ENCODE assay signal across 26 cellular contexts in genomic region chr19:16536130-16536529, GRCh38. TPM values are rescaled to one million over a fixed set of nuclear protein-coding genes. Genes with fewer than 3 reads are reported as not detected.
"Had no signal": no experiment of that assay in that cellular context is flagged by ENCODE, and none has a peak within 500 bp of the region (broad histone marks: within the 10 kb centered on the region; RNA-seq: fewer than 3 reads in every experiment).

No MANE protein-coding gene starts in this region.

- FAIRE-seq: bronchial epithelial cell, endometrium, TTC549 had no signal

- H3K9me3 Mint-ChIP-seq: activated naive CD8-positive, alpha-beta T cell treated with anti-CD3 and anti-CD28 coated beads for 36 hours; activated T-helper 2 cell treated with anti-CD3 and anti-CD28 coated beads, Interferon-gamma antibody, Interleukin-2, Interleukin-4, amounts not matched to agents 10 μg/mL and 5 μg/mL and 100 μg/mL, durations not matched to agents 14 hours and 24 hours and 36 hours; natural killer cell treated with Interleukin-12 subunit alpha and Interleukin-12 subunit beta and Interleukin-15 and Interleukin-18, amount 100 ng/mL, for 72 hours; T-helper 2 cell treated with Interferon-gamma antibody and Interleukin-4, amounts not matched to agents 5 μg/mL and 100 μg/mL, for 36 hours had no signal

- DNase-seq: activated CD4-positive, alpha-beta T cell treated with anti-CD3 and anti-CD28 coated beads for 1 hour; activated naive CD4-positive, alpha-beta T cell; activated naive CD8-positive, alpha-beta T cell treated with anti-CD3 and anti-CD28 coated beads for 36 hours; activated T-cell treated with anti-CD3 and anti-CD28 coated beads, Interleukin-2, amount 50 U/mL, for 1 hour; amniotic stem cell; cerebellar nuclear complex; cortex of kidney; heart left ventricle; islet precursor cell; left cardiac atrium; stimulated activated CD4-positive, alpha-beta T cell treated with anti-CD3 and anti-CD28 coated beads, Interleukin-12 subunit alpha, Interleukin-12 subunit beta, amount 100 ng/mL, for 4 hours; transverse colon; uterus; WERI-Rb-1 had no signal

- H3K27ac ChIP-seq: heart left ventricle, parathyroid adenoma, transverse colon, uterus, WERI-Rb-1 had no signal

- H2AFZ ChIP-seq: parathyroid adenoma had no signal

- ATAC-seq: left cardiac atrium had no signal

- H3K36me3 ChIP-seq: uterus had no signal

- H3K4me3 Mint-ChIP-seq: activated naive CD8-positive, alpha-beta T cell treated with anti-CD3 and anti-CD28 coated beads for 36 hours; natural killer cell treated with Interleukin-12 subunit alpha and Interleukin-12 subunit beta and Interleukin-15 and Interleukin-18, amount 100 ng/mL, for 72 hours; T-helper 2 cell treated with Interferon-gamma antibody and Interleukin-4, amounts not matched to agents 5 μg/mL and 100 μg/mL, for 36 hours had no signal

- H3K27ac Mint-ChIP-seq: activated naive CD8-positive, alpha-beta T cell treated with anti-CD3 and anti-CD28 coated beads for 36 hours; activated T-helper 2 cell treated with anti-CD3 and anti-CD28 coated beads, Interferon-gamma antibody, Interleukin-2, Interleukin-4, amounts not matched to agents 10 μg/mL and 5 μg/mL and 100 μg/mL, durations not matched to agents 14 hours and 24 hours and 36 hours; natural killer cell treated with Interleukin-12 subunit alpha and Interleukin-12 subunit beta and Interleukin-15 and Interleukin-18, amount 100 ng/mL, for 72 hours; T-helper 2 cell treated with Interferon-gamma antibody and Interleukin-4, amounts not matched to agents 5 μg/mL and 100 μg/mL, for 36 hours had no signal

- H3K4me3 ChIP-seq: heart left ventricle, transverse colon, uterus had no signal

- H3K9ac ChIP-seq: parathyroid adenoma had no signal

- H3K27me3 Mint-ChIP-seq: activated naive CD8-positive, alpha-beta T cell treated with anti-CD3 and anti-CD28 coated beads for 36 hours; natural killer cell treated with Interleukin-12 subunit alpha and Interleukin-12 subunit beta and Interleukin-15 and Interleukin-18, amount 100 ng/mL, for 72 hours had no signal

- H3K9me3 ChIP-seq: heart left ventricle, transverse colon, uterus had no signal

- H3K27me3 ChIP-seq: heart left ventricle, transverse colon, uterus had no signal

RNA-seq across cellular contexts. Expression of gene CALR3, which starts 40.2 kb away (rescaled TPM):
- total RNA-seq: activated T-helper 2 cell treated with anti-CD3 and anti-CD28 coated beads, Interferon-gamma antibody, Interleukin-2, Interleukin-4, amounts not matched to agents 10 μg/mL and 5 μg/mL and 100 μg/mL, durations not matched to agents 14 hours and 24 hours and 36 hours; epithelial cell of proximal tubule; fibroblast of villous mesenchyme; heart left ventricle; left cardiac atrium; natural killer cell treated with Interleukin-12 subunit alpha and Interleukin-12 subunit beta and Interleukin-15 and Interleukin-18, amount 100 ng/mL, for 72 hours; pulmonary artery endothelial cell; right cardiac atrium; temporal lobe; transverse colon; uterus had no signal
- polyA plus RNA-seq: heart left ventricle, right cardiac atrium had no signal
